In genomic region chr3:149388001-149388435, GRCh38 we compare ENCODE assay signal across 14 cellular contexts. TPM values are rescaled to one million over a fixed set of nuclear protein-coding genes. Genes with fewer than 3 reads are reported as not detected.
DNase-seq lines count a peak whose midpoint lies in the region; ATAC-seq and TF ChIP-seq lines count a peak whose summit lies in the region.
"Had no signal": no experiment of that assay in that cellular context is flagged by ENCODE, and none has a peak within 500 bp of the region (broad histone marks: within the 10 kb centered on the region; RNA-seq: fewer than 3 reads in every experiment).

No MANE protein-coding gene starts in this region.

- H4K91ac ChIP-seq in neuronal stem cell (ENCODE audit: low read depth, low read length, poor library complexity): no peak overlapping the region

- H3K4me3 ChIP-seq in osteoblast (ENCODE audit: insufficient read depth, low read length): no peak overlapping the region
- H3K4me3 ChIP-seq in neuronal stem cell (ENCODE audit: low read length in 2 of 2): no peak overlapping the region
- H3K4me3 ChIP-seq: transverse colon had no signal

- H2BK15ac ChIP-seq in neuronal stem cell (ENCODE audit: low read length): no peak overlapping the region

- H3K27me3 ChIP-seq in osteoblast (ENCODE audit: insufficient read depth, low read length): no peaks in the 10 kb centered on the region
- H3K27me3 ChIP-seq in neuronal stem cell (ENCODE audit: control insufficient read depth in 3 of 3, insufficient read depth in 3 of 3, low read depth in 1 of 3, low read length in 3 of 3): no peaks in the 10 kb centered on the region
- H3K27me3 ChIP-seq: transverse colon had no signal

- H4K8ac ChIP-seq in neuronal stem cell (ENCODE audit: low read depth, low read length): no peak overlapping the region

- no peak overlapping the region for H2BK120ac ChIP-seq in neuronal stem cell (ENCODE audit: low read depth, low read length)

- H3K4me1 ChIP-seq in osteoblast (ENCODE audit: insufficient read depth, low read length): peaks cover 37% of the 10 kb centered on the region
- peaks cover 0 to 11% of the 10 kb centered on the region in 2 donors for H3K4me1 ChIP-seq in neuronal stem cell (ENCODE audit: control insufficient read depth in 2 of 2, insufficient read depth in 1 of 2, low read depth in 1 of 2, low read length in 2 of 2)

- H2AK5ac ChIP-seq in neuronal stem cell (ENCODE audit: low read depth, low read length): no peak overlapping the region

- no peak overlapping the region for H3K23ac ChIP-seq in neuronal stem cell (ENCODE audit: low read depth, low read length, poor library complexity)

- H3K79me2 ChIP-seq in osteoblast (ENCODE audit: insufficient read depth, low read length): no peaks in the 10 kb centered on the region

- peak; percentile 38 for ATAC-seq in esophagus mucosa
- no peak for ATAC-seq in GM19463 (IDR thresholded peaks at IDR 0.05; ENCODE audit: unreplicated experiment)
- no peak for ATAC-seq in HG03378 (IDR thresholded peaks at IDR 0.05; ENCODE audit: unreplicated experiment)
- ATAC-seq in HG03175 (IDR thresholded peaks at IDR 0.05; ENCODE audit: unreplicated experiment): no peak
- ATAC-seq: WTC11 had no signal

- H2BK5ac ChIP-seq in neuronal stem cell (ENCODE audit: low read length): no peak overlapping the region

- no peak overlapping the region for H3K14ac ChIP-seq in neuronal stem cell (ENCODE audit: low read length)

- H3K9ac ChIP-seq in neuronal stem cell (ENCODE audit: low read depth, low read length, poor library complexity): no peak overlapping the region

- H3K4ac ChIP-seq in neuronal stem cell (ENCODE audit: low read length): no peak overlapping the region

- DNase-seq in AG08395 (ENCODE audit: low spot score): peak; percentile 60
- peak; percentile 95 for DNase-seq in NCI-H460 (ENCODE audit: extremely low read depth, low read depth)
- DNase-seq in osteoblast (ENCODE audit: insufficient read length, low spot score, missing footprints): no peak
- DNase-seq in neuronal stem cell (ENCODE audit: low spot score): no peak
- DNase-seq: activated T-cell treated with anti-CD3 and anti-CD28 coated beads, Interleukin-2, amount 50 U/mL, for 24 hours; CD4-positive, CD25-positive, alpha-beta regulatory T cell; NCI-H187; transverse colon had no signal

- no peaks in the 10 kb centered on the region for H3K79me1 ChIP-seq in neuronal stem cell (ENCODE audit: low read depth, low read length)

- H3K27ac ChIP-seq in osteoblast (ENCODE audit: low read depth, low read length): peak overlapping the region; percentile 96
- H3K27ac ChIP-seq in neuronal stem cell (replicated peaks; ENCODE audit: low read length): no peak overlapping the region
- H3K27ac ChIP-seq: RWPE1 had no signal

- H3K36me3 ChIP-seq in osteoblast (ENCODE audit: insufficient read depth, low read length) (no peaks in the 10 kb centered on the region), neuronal stem cell (replicated peaks in 1 of 2; ENCODE audit: control insufficient read depth in 2 of 2, insufficient read depth in 2 of 2, low read length in 2 of 2) (no peaks in the 10 kb centered on the region)
- H3K36me3 ChIP-seq: transverse colon had no signal

- H2AFZ ChIP-seq in osteoblast (ENCODE audit: low read length): no peak overlapping the region
- no peak overlapping the region for H2AFZ ChIP-seq in neuronal stem cell (ENCODE audit: low read length)

- H2BK12ac ChIP-seq in neuronal stem cell (ENCODE audit: low read length): no peak overlapping the region

- no peaks in the 10 kb centered on the region for H3K9me3 ChIP-seq in osteoblast (ENCODE audit: low read depth, low read length)
- H3K9me3 ChIP-seq in neuronal stem cell (replicated peaks in 1 of 2; ENCODE audit: control insufficient read depth in 2 of 2, insufficient read depth in 1 of 2, low read depth in 1 of 2, low read length in 2 of 2): peaks cover 0 to 2% of the 10 kb centered on the region in 2 donors
- H3K9me3 ChIP-seq: transverse colon had no signal

- no peak for TF ChIP-seq CTCF in osteoblast (IDR thresholded peaks at IDR 0.05; ENCODE audit: extremely low read depth, low read depth, low read length)

- H4K20me1 ChIP-seq in osteoblast (ENCODE audit: insufficient read depth, low read length): no peaks in the 10 kb centered on the region

- H3K4me2 ChIP-seq in osteoblast (ENCODE audit: insufficient read depth, low read length) (peak overlapping the region; percentile 60), neuronal stem cell (ENCODE audit: insufficient read depth, low read length, poor library complexity, severe bottlenecking) (no peak overlapping the region)

- no peak overlapping the region for H3K18ac ChIP-seq in neuronal stem cell (ENCODE audit: low read length)

- WGBS in neuronal stem cell (ENCODE audit: extremely low coverage in 2 of 2, insufficient read length in 2 of 2, insufficient replicate concordance in 1 of 2), 2 donors: no CpG with 5 or more reads among the region's 8 CpGs

RNA-seq across cellular contexts. Expression of gene TM4SF1, which starts 10.6 kb away (rescaled TPM):
- 898 and 928 TPM in 2 replicates for total RNA-seq in NCI-H460 (2014; rRNA removed; shearing (Covaris generic))
- 424 and 469 TPM in 2 replicates for polyA plus RNA-seq in NCI-H460 (2014; cell fraction: nucleus; rRNA removed)
- total RNA-seq in esophagus mucosa (125 TPM), osteoblast (209 and 210 TPM in 2 replicates)
- polyA plus RNA-seq in neuronal stem cell (2013, experiment 1 of 2): 0.03 TPM
- polyA plus RNA-seq in neuronal stem cell (2013, experiment 2 of 2): not detected
- polyA plus RNA-seq: CD4-positive, CD25-positive, alpha-beta regulatory T cell had no signal

RNA-seq across cellular contexts. Expression of gene TM4SF18, which starts 54.6 kb away (rescaled TPM):
- 12.5 and 14.4 TPM in 2 replicates for total RNA-seq in NCI-H460 (2014; rRNA removed; shearing (Covaris generic))
- polyA plus RNA-seq in NCI-H460 (2014; cell fraction: nucleus; rRNA removed): 13.2 and 19.0 TPM in 2 replicates
- total RNA-seq in esophagus mucosa: 0.76 TPM
- 0.29 TPM in 1 of 2 replicates, not detected in the other for total RNA-seq in osteoblast
- not detected for polyA plus RNA-seq in neuronal stem cell (2013, experiment 1 of 2)
- not detected for polyA plus RNA-seq in neuronal stem cell (2013, experiment 2 of 2)
- total RNA-seq: CD4-positive, CD25-positive, alpha-beta regulatory T cell had no signal
- polyA plus RNA-seq: CD4-positive, CD25-positive, alpha-beta regulatory T cell had no signal

Comparison
In these comparisons a context has a peak if more than half of its experiments do, and no peak if none do; other contexts are left out.
1. DNase-seq: peak in AG08395 (single experiment) and NCI-H460 (single experiment); none in osteoblast (single experiment) and neuronal stem cell (single experiment).